2 cellular contexts compared by ENCODE assay signal in the genomic region with DNA sequence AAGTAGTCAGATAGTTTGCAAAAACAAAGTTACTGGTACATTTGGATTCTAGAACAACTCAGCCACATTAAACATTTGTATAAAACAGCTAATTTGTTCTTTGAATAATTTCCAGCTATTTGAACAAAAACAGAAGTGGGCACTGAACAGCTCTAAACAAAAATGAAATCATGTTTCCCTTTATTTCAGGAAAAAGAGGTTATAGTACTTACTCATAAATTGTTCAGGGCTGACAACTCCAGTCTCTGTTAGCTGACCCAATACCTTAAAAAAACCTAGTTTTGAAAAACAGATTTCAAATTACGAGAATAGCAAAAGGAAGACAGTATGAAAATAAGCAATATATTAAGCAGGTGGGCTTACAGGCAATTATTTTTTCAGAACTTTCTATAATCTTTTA.
TF ChIP-seq lines count a peak whose summit lies in the region.

No MANE protein-coding gene starts in this region.

TF ChIP-seq in A549, 52 proteins besides CTCF, POLR2A, EP300 and RAD21:
- no peak for TF ChIP-seq HOXB13 (CRISPR knock-in tag; IDR thresholded peaks at IDR 0.05; ENCODE audit: low read depth)
- TF ChIP-seq, protein P1, sequence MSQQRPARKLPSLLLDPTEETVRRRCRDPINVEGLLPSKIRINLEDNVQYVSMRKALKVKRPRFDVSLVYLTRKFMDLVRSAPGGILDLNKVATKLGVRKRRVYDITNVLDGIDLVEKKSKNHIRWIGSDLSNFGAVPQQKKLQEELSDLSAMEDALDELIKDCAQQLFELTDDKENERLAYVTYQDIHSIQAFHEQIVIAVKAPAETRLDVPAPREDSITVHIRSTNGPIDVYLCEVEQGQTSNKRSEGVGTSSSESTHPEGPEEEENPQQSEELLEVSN (IDR thresholded peaks at IDR 0.05; ENCODE audit: borderline replicate concordance, low read depth), result no peak
- no peak for TF ChIP-seq SREBF2 (IDR thresholded peaks at IDR 0.05)
- TF ChIP-seq MAZ (IDR thresholded peaks at IDR 0.05; ENCODE audit: borderline replicate concordance, low read depth, low read length), result no peak
- TF ChIP-seq CEBPB (IDR thresholded peaks at IDR 0.05), result no peak
- no peak for TF ChIP-seq CBX2 (IDR thresholded peaks at IDR 0.05; ENCODE audit: borderline replicate concordance, low read depth)
- TF ChIP-seq, protein P2, sequence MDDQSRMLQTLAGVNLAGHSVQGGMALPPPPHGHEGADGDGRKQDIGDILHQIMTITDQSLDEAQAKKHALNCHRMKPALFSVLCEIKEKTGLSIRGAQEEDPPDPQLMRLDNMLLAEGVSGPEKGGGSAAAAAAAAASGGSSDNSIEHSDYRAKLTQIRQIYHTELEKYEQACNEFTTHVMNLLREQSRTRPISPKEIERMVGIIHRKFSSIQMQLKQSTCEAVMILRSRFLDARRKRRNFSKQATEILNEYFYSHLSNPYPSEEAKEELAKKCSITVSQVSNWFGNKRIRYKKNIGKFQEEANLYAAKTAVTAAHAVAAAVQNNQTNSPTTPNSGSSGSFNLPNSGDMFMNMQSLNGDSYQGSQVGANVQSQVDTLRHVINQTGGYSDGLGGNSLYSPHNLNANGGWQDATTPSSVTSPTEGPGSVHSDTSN (IDR thresholded peaks at IDR 0.05), result no peak
- no peak for TF ChIP-seq TFCP2L1 (CRISPR knock-in tag; IDR thresholded peaks at IDR 0.05)
- TF ChIP-seq, protein P3, sequence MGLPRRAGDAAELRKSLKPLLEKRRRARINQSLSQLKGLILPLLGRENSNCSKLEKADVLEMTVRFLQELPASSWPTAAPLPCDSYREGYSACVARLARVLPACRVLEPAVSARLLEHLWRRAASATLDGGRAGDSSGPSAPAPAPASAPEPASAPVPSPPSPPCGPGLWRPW (IDR thresholded peaks at IDR 0.05), result no peak

TF ChIP-seq in GM12878, 131 proteins besides CTCF, POLR2A, EP300 and RAD21:
- TF ChIP-seq SUZ12 (IDR thresholded peaks at IDR 0.05; ENCODE audit: unreplicated experiment) (no peak), SPI1 (IDR thresholded peaks at IDR 0.05; ENCODE audit: borderline replicate concordance, insufficient read depth, low read depth, low read length) (no peak), SREBF2 (IDR thresholded peaks at IDR 0.05; ENCODE audit: low read length) (no peak)
